1 cellular context compared by ENCODE assay signal in genomic region chr19:1630811-1631210, GRCh38.
TF ChIP-seq lines count a peak whose summit lies in the region.

No MANE protein-coding gene starts in this region.

TF ChIP-seq in K562, 482 proteins besides CTCF, POLR2A, EP300 and RAD21:
- TF ChIP-seq FOXA3 (CRISPR knock-in tag; conservative IDR thresholded peaks at IDR 0.05 in 1 of 2, IDR thresholded peaks at IDR 0.05 in 1 of 2) (no peak), ZBTB7A (IDR thresholded peaks at IDR 0.05; ENCODE audit: borderline replicate concordance, control insufficient read depth, low read depth, low read length) (0 out of 2 replicates have a peak, but pooled peaks have one; percentile 36), PHTF2 (CRISPR knock-in tag; IDR thresholded peaks at IDR 0.05) (no peak), NRF1 (conservative IDR thresholded peaks at IDR 0.05 in 1 of 2, IDR thresholded peaks at IDR 0.05 in 1 of 2) (no peak), L3MBTL2 (IDR thresholded peaks at IDR 0.05) (no peak)
